In the genomic region with DNA sequence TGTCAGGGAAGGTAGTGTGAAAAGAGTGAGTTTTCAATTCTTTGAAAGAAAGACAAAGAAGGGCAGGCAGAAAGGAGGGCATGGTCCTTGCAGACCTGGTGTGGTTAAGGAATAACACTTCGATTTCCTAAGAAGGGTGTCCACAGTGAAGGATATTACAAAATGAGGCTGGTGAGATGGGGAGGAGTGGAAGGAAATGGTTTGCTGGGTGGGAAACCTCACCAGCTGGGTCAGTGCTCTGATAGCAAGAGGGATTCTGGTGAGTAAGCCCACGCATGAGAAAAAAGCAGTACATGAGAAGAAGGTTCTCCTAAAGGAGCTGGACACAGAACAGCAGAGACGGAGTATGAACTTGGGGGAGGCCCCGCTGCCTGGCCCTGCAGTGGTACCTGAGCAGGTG, we compare ENCODE assay signal across 16 cellular contexts.
A peak's percentile ranks its signal among the peaks of the same experiment; 100 is the strongest.
DNase-seq lines count a peak whose midpoint lies in the region; ATAC-seq lines count a peak whose summit lies in the region.
"Had no signal": no experiment of that assay in that cellular context is flagged by ENCODE, and none has a peak within 500 bp of the region (broad histone marks: within the 10 kb centered on the region; RNA-seq: fewer than 3 reads in every experiment).

No MANE protein-coding gene starts in this region.

- no peak for ATAC-seq in HG02884 (IDR thresholded peaks at IDR 0.05; ENCODE audit: unreplicated experiment)
- no peak for ATAC-seq in stimulated activated naive CD8-positive, alpha-beta T cell treated with anti-CD3 and anti-CD28 coated beads, Interleukin-15, amount 100 ng/mL, for 72 hours
- no peak for ATAC-seq in GM21717 (IDR thresholded peaks at IDR 0.05; ENCODE audit: unreplicated experiment)
- ATAC-seq: A549 had no signal

- H3K9me3 Mint-ChIP-seq in stimulated activated naive CD8-positive, alpha-beta T cell treated with anti-CD3 and anti-CD28 coated beads, Interleukin-15, amount 100 ng/mL, for 72 hours: peaks cover 0 to 5% of the 10 kb centered on the region in 2 donors
- H3K9me3 Mint-ChIP-seq: CD14-positive monocyte; CD4-positive, alpha-beta memory T cell had no signal

- H3K4me3 Mint-ChIP-seq in stimulated activated naive CD8-positive, alpha-beta T cell treated with anti-CD3 and anti-CD28 coated beads, Interleukin-15, amount 100 ng/mL, for 72 hours: no peak overlapping the region
- H3K4me3 Mint-ChIP-seq: CD14-positive monocyte; CD4-positive, alpha-beta memory T cell had no signal

- no peaks in the 10 kb centered on the region for H3K27me3 Mint-ChIP-seq in stimulated activated naive CD8-positive, alpha-beta T cell treated with anti-CD3 and anti-CD28 coated beads, Interleukin-15, amount 100 ng/mL, for 72 hours
- H3K27me3 Mint-ChIP-seq: CD4-positive, alpha-beta memory T cell had no signal

- peak; percentile 47 for DNase-seq in NK-92 treated with Interleukin-12 subunit alpha and Interleukin-12 subunit beta, amount 100 ng/mL, for 24 hours (lab: John Stamatoyannopoulos, UW)
- no peak for DNase-seq in NK-92 (lab: John Stamatoyannopoulos, UW; ENCODE audit: unreplicated experiment)
- DNase-seq in MV-4-11 (lab: John Stamatoyannopoulos, UW): peak; percentile 58
- DNase-seq in UCSD-AML1 (lab: John Stamatoyannopoulos, UW; ENCODE audit: unreplicated experiment): peak; percentile 7
- no peak for DNase-seq in stimulated activated naive CD8-positive, alpha-beta T cell treated with anti-CD3 and anti-CD28 coated beads, Interleukin-15, amount 100 ng/mL, for 72 hours
- DNase-seq: AML-193; CD4-positive, alpha-beta memory T cell; DMS153; DMS79; GDM1; GM23248; IMR-90 had no signal

- no peak overlapping the region for H3K27ac Mint-ChIP-seq in stimulated activated naive CD8-positive, alpha-beta T cell treated with anti-CD3 and anti-CD28 coated beads, Interleukin-15, amount 100 ng/mL, for 72 hours
- H3K27ac Mint-ChIP-seq: CD14-positive monocyte; CD4-positive, alpha-beta memory T cell had no signal

- H3K4me1 Mint-ChIP-seq in stimulated activated naive CD8-positive, alpha-beta T cell treated with anti-CD3 and anti-CD28 coated beads, Interleukin-15, amount 100 ng/mL, for 72 hours: no peaks in the 10 kb centered on the region

Comparison
In these comparisons a context has a peak if more than half of its experiments do, and no peak if none do; other contexts are left out.
1. DNase-seq: peak in NK-92 treated with Interleukin-12 subunit alpha and Interleukin-12 subunit beta, amount 100 ng/mL, for 24 hours (single experiment), MV-4-11 (single experiment) and UCSD-AML1 (single experiment); none in NK-92 (single experiment) and stimulated activated naive CD8-positive, alpha-beta T cell treated with anti-CD3 and anti-CD28 coated beads, Interleukin-15, amount 100 ng/mL, for 72 hours (0 of 2).